Comparison of ENCODE assay signal across 8 cellular contexts in genomic region chr19:6108721-6109633, GRCh38. TPM values are rescaled to one million over a fixed set of nuclear protein-coding genes. Genes with fewer than 3 reads are reported as not detected.
DNase-seq lines count a peak whose midpoint lies in the region; ATAC-seq and TF ChIP-seq lines count a peak whose summit lies in the region.

No MANE protein-coding gene starts in this region.

- H3K4me3 ChIP-seq in GM12864 (ENCODE audit: low read depth, low read length) (peak overlapping the region; percentile 59), fibroblast of the aortic adventitia (ENCODE audit: low read depth, low read length) (peak overlapping the region; percentile 79), tibial artery (peak overlapping the region; percentile 61 to 92)

- no peaks in the 10 kb centered on the region for H3K36me3 ChIP-seq in tibial artery

- H3K9me3 ChIP-seq in tibial artery = no peaks in the 10 kb centered on the region

- peak overlapping the region; percentile 94 for H3K4me3 Mint-ChIP-seq in activated T-helper 17 cell treated with anti-CD3 and anti-CD28 coated beads, Interleukin-2, amount 50 U/mL, for 72 hours
- peak overlapping the region; percentile 94 for H3K4me3 Mint-ChIP-seq in neural crest cell

- peak overlapping the region; percentile 85 to 98 for H3K27ac ChIP-seq in tibial artery

- H3K4me1 ChIP-seq in tibial artery = peaks cover 3 to 33% (median 24%) of the 10 kb centered on the region in 4 donors

- H3K27me3 ChIP-seq in tibial artery = no peaks in the 10 kb centered on the region

- no peak for TF ChIP-seq CTCF in GM12864 (IDR thresholded peaks at IDR 0.05; ENCODE audit: low read depth, low read length, missing control alignments)
- no peak for TF ChIP-seq CTCF in fibroblast of the aortic adventitia (IDR thresholded peaks at IDR 0.05; ENCODE audit: insufficient read depth, low read length)
- no peak for TF ChIP-seq CTCF in neural crest cell (conservative IDR thresholded peaks at IDR 0.05)
- TF ChIP-seq CTCF in tibial artery (IDR thresholded peaks at IDR 0.05) = no peak

- intact Hi-C loops in tibial artery (cut with DNase I; ENCODE audit: low total_unique reads) = loop anchor here (5.0 kb wide), 1 partner anchor 52 kb away; no protein-coding TSS in a partner anchor

- no peaks in the 10 kb centered on the region for H3K27me3 Mint-ChIP-seq in activated T-helper 17 cell treated with anti-CD3 and anti-CD28 coated beads, Interleukin-2, amount 50 U/mL, for 72 hours
- peaks cover 16% of the 10 kb centered on the region for H3K27me3 Mint-ChIP-seq in neural crest cell (ENCODE audit: low read depth)

- ATAC-seq in activated T-helper 17 cell treated with anti-CD3 and anti-CD28 coated beads, Interleukin-2, amount 50 U/mL, for 72 hours (replicated peaks) = no peak
- no peak for ATAC-seq in GM18519 (IDR thresholded peaks at IDR 0.05; ENCODE audit: low FRiP score, unreplicated experiment)
- ATAC-seq in activated CD4-positive, CD25-positive, alpha-beta regulatory T cell treated with anti-CD3 and anti-CD28 coated beads, Interleukin-2, amount 50 U/mL, for 24 hours = no peak

- H3K36me3 Mint-ChIP-seq in activated T-helper 17 cell treated with anti-CD3 and anti-CD28 coated beads, Interleukin-2, amount 50 U/mL, for 72 hours (ENCODE audit: low read depth) = peaks cover 15% of the 10 kb centered on the region
- H3K36me3 Mint-ChIP-seq in neural crest cell (ENCODE audit: low read depth) = no peaks in the 10 kb centered on the region

- no peaks in the 10 kb centered on the region for H3K9me3 Mint-ChIP-seq in activated T-helper 17 cell treated with anti-CD3 and anti-CD28 coated beads, Interleukin-2, amount 50 U/mL, for 72 hours
- peaks cover 2% of the 10 kb centered on the region for H3K9me3 Mint-ChIP-seq in neural crest cell

- peaks cover 23% of the 10 kb centered on the region for H3K4me1 Mint-ChIP-seq in activated T-helper 17 cell treated with anti-CD3 and anti-CD28 coated beads, Interleukin-2, amount 50 U/mL, for 72 hours
- H3K4me1 Mint-ChIP-seq in neural crest cell = peaks cover 20% of the 10 kb centered on the region

- H3K27ac Mint-ChIP-seq in activated T-helper 17 cell treated with anti-CD3 and anti-CD28 coated beads, Interleukin-2, amount 50 U/mL, for 72 hours = peak overlapping the region; percentile 99
- peak overlapping the region; percentile 96 for H3K27ac Mint-ChIP-seq in neural crest cell (ENCODE audit: unreplicated experiment)

- DNase-seq in GM12864 (ENCODE audit: low read depth) (no peak), NOMO-1 (lab: John Stamatoyannopoulos, UW; ENCODE audit: unreplicated experiment in 2 of 2) (peak; percentile 32 to 63), fibroblast of the aortic adventitia (ENCODE audit: low read depth) (peak; percentile 87), neural crest cell (ENCODE audit: low read depth, low spot score) (peak; percentile 39), tibial artery (peak; percentile 75 to 90)

RNA-seq across cellular contexts. Expression of gene RFX2, which starts 1.3 kb away (rescaled TPM):
- total RNA-seq in activated T-helper 17 cell treated with anti-CD3 and anti-CD28 coated beads, Interleukin-2, amount 50 U/mL, for 72 hours = 10 to 100 TPM in 1 of 2 donors, 1 to 10 TPM in 1; 9.7 to 20.7 TPM
- total RNA-seq in fibroblast of the aortic adventitia (ENCODE audit: low replicate concordance) = 10.7 and 14.2 TPM in 2 replicates
- total RNA-seq in neural crest cell = 17.2 and 19.2 TPM in 2 replicates

RNA-seq across cellular contexts. Expression of gene ACSBG2, which starts 26.5 kb away (rescaled TPM):
- not detected for total RNA-seq in activated T-helper 17 cell treated with anti-CD3 and anti-CD28 coated beads, Interleukin-2, amount 50 U/mL, for 72 hours
- total RNA-seq in fibroblast of the aortic adventitia (ENCODE audit: low replicate concordance) (0.18 TPM in 1 of 2 replicates, not detected in the other), neural crest cell (not detected in 2 replicates)
